In genomic region chr4:101724093-101724492, GRCh38 we compare ENCODE assay signal across 11 cellular contexts.
A peak's percentile ranks its signal among the peaks of the same experiment; 100 is the strongest.
DNase-seq lines count a peak whose midpoint lies in the region; ATAC-seq lines count a peak whose summit lies in the region.
"Had no signal": no experiment of that assay in that cellular context is flagged by ENCODE, and none has a peak within 500 bp of the region (broad histone marks: within the 10 kb centered on the region; RNA-seq: fewer than 3 reads in every experiment).

No MANE protein-coding gene starts in this region.

- H3K4me1 ChIP-seq in CD4-positive, CD25-positive, alpha-beta regulatory T cell (ENCODE audit: control insufficient read depth, insufficient read depth, low read length, poor library complexity, severe bottlenecking): no peaks in the 10 kb centered on the region
- no peaks in the 10 kb centered on the region for H3K4me1 ChIP-seq in CD8-positive, alpha-beta memory T cell (ENCODE audit: insufficient read depth, low read length)
- H3K4me1 ChIP-seq: BLaER1 had no signal

- POLR2A ChIA-PET in CD8-positive, alpha-beta memory T cell (lab: Charles Lee): no interaction called here

- no peaks in the 10 kb centered on the region for H3K27me3 Mint-ChIP-seq in CD4-positive, CD25-positive, alpha-beta regulatory T cell
- H3K27me3 Mint-ChIP-seq in CD8-positive, alpha-beta memory T cell: peaks cover 0 to 5% of the 10 kb centered on the region in 2 donors
- H3K27me3 Mint-ChIP-seq in effector memory CD8-positive, alpha-beta T cell: peaks cover 0 to 7% of the 10 kb centered on the region in 2 donors

- peaks cover 0 to 5% (median 2%) of the 10 kb centered on the region in 4 donors for H3K4me1 Mint-ChIP-seq in CD4-positive, CD25-positive, alpha-beta regulatory T cell
- H3K4me1 Mint-ChIP-seq in CD8-positive, alpha-beta memory T cell: peaks cover 8 to 10% (median 8%) of the 10 kb centered on the region in 3 donors
- H3K4me1 Mint-ChIP-seq in effector memory CD8-positive, alpha-beta T cell (ENCODE audit: low read depth in 2 of 2): peaks cover 3 to 10% of the 10 kb centered on the region in 2 donors

- no peak overlapping the region for H3K27ac ChIP-seq in CD4-positive, CD25-positive, alpha-beta regulatory T cell (ENCODE audit: insufficient read depth, low read length, poor library complexity, severe bottlenecking)
- H3K27ac ChIP-seq in CD8-positive, alpha-beta memory T cell (ENCODE audit: low read depth, low read length): no peak overlapping the region
- H3K27ac ChIP-seq: BLaER1, SK-N-MC had no signal

- H3K9me3 ChIP-seq in CD4-positive, CD25-positive, alpha-beta regulatory T cell (ENCODE audit: control insufficient read depth in 2 of 2, low read length in 2 of 2): no peaks in the 10 kb centered on the region
- H3K9me3 ChIP-seq in CD8-positive, alpha-beta memory T cell (ENCODE audit: low read length): no peaks in the 10 kb centered on the region
- H3K9me3 ChIP-seq: BLaER1 had no signal

- H3K27ac Mint-ChIP-seq in CD4-positive, CD25-positive, alpha-beta regulatory T cell: peak overlapping the region in 1 of 3 donors; percentile 10
- H3K27ac Mint-ChIP-seq in CD8-positive, alpha-beta memory T cell: peak overlapping the region in 3 of 8 donors; percentile 34 to 61 (median 38)
- H3K27ac Mint-ChIP-seq in effector memory CD8-positive, alpha-beta T cell: no peak overlapping the region

- CTCF ChIA-PET in CD8-positive, alpha-beta memory T cell (lab: Charles Lee): no interaction called here

- H3K4me3 Mint-ChIP-seq in CD4-positive, CD25-positive, alpha-beta regulatory T cell: peak overlapping the region in 2 of 4 donors; percentile 4 to 18
- H3K4me3 Mint-ChIP-seq in CD8-positive, alpha-beta memory T cell: peak overlapping the region in 4 of 7 donors; percentile 8 to 69 (median 62)
- H3K4me3 Mint-ChIP-seq in effector memory CD8-positive, alpha-beta T cell: no peak overlapping the region

- peak overlapping the region; percentile 60 for H3K4me3 ChIP-seq in CD4-positive, CD25-positive, alpha-beta regulatory T cell (ENCODE audit: low read depth, low read length)
- no peak overlapping the region for H3K4me3 ChIP-seq in CD8-positive, alpha-beta memory T cell (ENCODE audit: low read length)
- H3K4me3 ChIP-seq: BLaER1, SK-N-MC had no signal

- peaks cover 2% of the 10 kb centered on the region for H3K27me3 ChIP-seq in CD4-positive, CD25-positive, alpha-beta regulatory T cell (ENCODE audit: control insufficient read depth, insufficient read depth, low read length)
- H3K27me3 ChIP-seq in CD8-positive, alpha-beta memory T cell (ENCODE audit: insufficient read depth, low read length, poor library complexity, severe bottlenecking): no peaks in the 10 kb centered on the region
- H3K27me3 ChIP-seq: BLaER1 had no signal

- H3K9me3 Mint-ChIP-seq in CD4-positive, CD25-positive, alpha-beta regulatory T cell: no peaks in the 10 kb centered on the region
- H3K9me3 Mint-ChIP-seq in CD8-positive, alpha-beta memory T cell: no peaks in the 10 kb centered on the region
- no peaks in the 10 kb centered on the region for H3K9me3 Mint-ChIP-seq in effector memory CD8-positive, alpha-beta T cell

- peak in 2 of 3 donors; percentile 1 to 25 for DNase-seq in CD4-positive, CD25-positive, alpha-beta regulatory T cell
- DNase-seq in CD8-positive, alpha-beta memory T cell: no peak
- DNase-seq in NCI-H1436 (lab: John Stamatoyannopoulos, UW) (peak; percentile 13), NCI-H2227 treated with DMSO at 0.1 percent for 48 hours (lab: John Stamatoyannopoulos, UW) (no peak), NCI-H774 (lab: John Stamatoyannopoulos, UW) (no peak), amygdala (lab: John Stamatoyannopoulos, UW) (no peak)
- no peak for DNase-seq in effector memory CD8-positive, alpha-beta T cell
- DNase-seq: activated naive CD4-positive, alpha-beta T cell treated with Interleukin-2 at 50 U/mL for 16 hours had no signal

- no peaks in the 10 kb centered on the region for H3K36me3 Mint-ChIP-seq in CD4-positive, CD25-positive, alpha-beta regulatory T cell
- no peaks in the 10 kb centered on the region for H3K36me3 Mint-ChIP-seq in CD8-positive, alpha-beta memory T cell
- no peaks in the 10 kb centered on the region for H3K36me3 Mint-ChIP-seq in effector memory CD8-positive, alpha-beta T cell (ENCODE audit: insufficient read depth)

- peak; percentile 60 to 62 for ATAC-seq in CD4-positive, CD25-positive, alpha-beta regulatory T cell (ENCODE audit: low read depth in 2 of 2)
- ATAC-seq in effector memory CD8-positive, alpha-beta T cell (replicated peaks): peak; percentile 47
- no peak for ATAC-seq in HG03196 (IDR thresholded peaks at IDR 0.05; ENCODE audit: unreplicated experiment)

- no peaks in the 10 kb centered on the region for H3K36me3 ChIP-seq in CD4-positive, CD25-positive, alpha-beta regulatory T cell (ENCODE audit: control insufficient read depth, insufficient read depth, low read length)
- no peaks in the 10 kb centered on the region for H3K36me3 ChIP-seq in CD8-positive, alpha-beta memory T cell (ENCODE audit: insufficient read depth, low read length)
- H3K36me3 ChIP-seq: BLaER1 had no signal

Comparison
In these comparisons a context has a peak if more than half of its experiments do, and no peak if none do; other contexts are left out.
1. DNase-seq: peak in CD4-positive, CD25-positive, alpha-beta regulatory T cell (2 of 3) and NCI-H1436 (single experiment); none in CD8-positive, alpha-beta memory T cell (0 of 5), effector memory CD8-positive, alpha-beta T cell (0 of 3), NCI-H2227 treated with DMSO at 0.1 percent for 48 hours (single experiment), NCI-H774 (single experiment) and amygdala (0 of 56).
2. H3K4me3 Mint-ChIP-seq: peak in CD8-positive, alpha-beta memory T cell (4 of 7); none in effector memory CD8-positive, alpha-beta T cell (0 of 2).